In genomic region chr7:26864309-26865093, GRCh38 we compare ENCODE assay signal across 1 cellular context.
TF ChIP-seq lines count a peak whose summit lies in the region.

TSS of gene SKAP2 (minus strand) at chr7:26864590. CDS start at chr7:26864429, 161 bp downstream.

TF ChIP-seq in K562, 482 proteins besides CTCF, POLR2A, EP300 and RAD21 (continued from another document and continues in another):
- TF ChIP-seq BRF1 (IDR thresholded peaks at IDR 0.05; ENCODE audit: borderline replicate concordance, extremely low read depth, insufficient read length) (no peak), BRCA1 (IDR thresholded peaks at IDR 0.05) (no peak), BRCA1 (CRISPR knock-in tag; IDR thresholded peaks at IDR 0.05) (no peak), PRPF4 (IDR thresholded peaks at IDR 0.05; ENCODE audit: insufficient read depth, low read depth, low read length, poor library complexity, severe bottlenecking) (no peak), CBX1 (IDR thresholded peaks at IDR 0.05; ENCODE audit: low read depth) (no peak), ZNF140 (CRISPR knock-in tag; IDR thresholded peaks at IDR 0.05) (no peak), NFYB (IDR thresholded peaks at IDR 0.05; ENCODE audit: extremely low read depth, insufficient read length) (no peak), HMBOX1 (IDR thresholded peaks at IDR 0.05) (no peak), ARID1B (IDR thresholded peaks at IDR 0.05) (no peak), CREBBP (IDR thresholded peaks at IDR 0.05; ENCODE audit: low read depth, low read length) (no peak), RBBP5 (IDR thresholded peaks at IDR 0.05; ENCODE audit: borderline replicate concordance, insufficient read depth, low read length, poor library complexity, severe bottlenecking) (peak; percentile 48), FOXJ3 (CRISPR knock-in tag; IDR thresholded peaks at IDR 0.05) (no peak), ZNF324 (CRISPR knock-in tag; IDR thresholded peaks at IDR 0.05) (no peak), ETV5 (CRISPR knock-in tag; IDR thresholded peaks at IDR 0.05; ENCODE audit: low read depth) (no peak), CLOCK (CRISPR knock-in tag; IDR thresholded peaks at IDR 0.05; ENCODE audit: borderline replicate concordance) (no peak), NFE2L1 (tag; IDR thresholded peaks at IDR 0.05; ENCODE audit: borderline replicate concordance, low read depth) (no peak), TGIF2 (CRISPR knock-in tag; IDR thresholded peaks at IDR 0.05) (no peak), MAZ (CRISPR knock-in tag; conservative IDR thresholded peaks at IDR 0.05 in 1 of 2, IDR thresholded peaks at IDR 0.05 in 1 of 2) (peak; percentile 36 to 81; a peak in 3 of 4 replicates), ZNF77 (CRISPR knock-in tag; IDR thresholded peaks at IDR 0.05) (no peak), MTF1 (CRISPR knock-in tag; IDR thresholded peaks at IDR 0.05; ENCODE audit: borderline replicate concordance) (no peak), DIDO1 (tag; IDR thresholded peaks at IDR 0.05; ENCODE audit: low read depth) (peak; percentile 54; the same call in 1 of the 2 replicates), ZNF589 (CRISPR knock-in tag; IDR thresholded peaks at IDR 0.05; ENCODE audit: low read depth) (peak; percentile 70; the same call in 1 of the 2 replicates), SOX6 (IDR thresholded peaks at IDR 0.05) (peak; percentile 58; the same call in 1 of the 2 replicates), DDX20 (tag; IDR thresholded peaks at IDR 0.05; ENCODE audit: low read depth) (no peak), RUNX1 (IDR thresholded peaks at IDR 0.05; ENCODE audit: low read depth) (no peak), FOXM1 (IDR thresholded peaks at IDR 0.05; ENCODE audit: low read depth) (peak; percentile 48; the same call in 1 of the 2 replicates), FOXM1 (CRISPR knock-in tag; IDR thresholded peaks at IDR 0.05; ENCODE audit: low read depth) (no peak), SMARCA5 (IDR thresholded peaks at IDR 0.05) (0 out of 2 replicates have a peak, but pooled peaks have one; percentile 6), FOXP1 (CRISPR knock-in tag; IDR thresholded peaks at IDR 0.05) (no peak), PRMT5 (CRISPR knock-in tag; IDR thresholded peaks at IDR 0.05) (no peak), TRIM24 (IDR thresholded peaks at IDR 0.05) (0 out of 4 replicates have a peak, but pooled peaks of 1 of the 2 experiments have one; percentile 3), ZNF124 (CRISPR knock-in tag; IDR thresholded peaks at IDR 0.05) (no peak), HIVEP1 (CRISPR knock-in tag; IDR thresholded peaks at IDR 0.05) (no peak), NELFE (IDR thresholded peaks at IDR 0.05; ENCODE audit: insufficient read depth, insufficient read length) (no peak), EHMT2 (IDR thresholded peaks at IDR 0.05) (peak; percentile 92), E2F1 (CRISPR knock-in tag; IDR thresholded peaks at IDR 0.05) (no peak), HLTF (IDR thresholded peaks at IDR 0.05) (no peak), SIX5 (IDR thresholded peaks at IDR 0.05; ENCODE audit: borderline replicate concordance in 1 of 2, insufficient read depth in 1 of 2, low read depth in 1 of 2, low read length in 2 of 2) (no peak), HDAC2 (IDR thresholded peaks at IDR 0.05) (no peak; the same call in 1 of the 2 replicates), STAT5A (IDR thresholded peaks at IDR 0.05; ENCODE audit: borderline replicate concordance, low read length) (no peak), ZNF12 (CRISPR knock-in tag; IDR thresholded peaks at IDR 0.05) (no peak), ZNF584 (CRISPR knock-in tag; IDR thresholded peaks at IDR 0.05; ENCODE audit: low read depth) (no peak), ZNF184 (CRISPR knock-in tag; IDR thresholded peaks at IDR 0.05) (no peak), KAT8 (IDR thresholded peaks at IDR 0.05; ENCODE audit: low read depth) (0 out of 2 replicates have a peak, but pooled peaks have one; percentile 28), DMBX1 (CRISPR knock-in tag; IDR thresholded peaks at IDR 0.05; ENCODE audit: borderline replicate concordance) (no peak; the same call in 1 of the 2 replicates), ELF1 (tag; IDR thresholded peaks at IDR 0.05) (peak; percentile 81), ZNF830 (CRISPR knock-in tag; IDR thresholded peaks at IDR 0.05) (no peak), ZBTB9 (CRISPR knock-in tag; IDR thresholded peaks at IDR 0.05) (peak; percentile 25; the same call in 1 of the 2 replicates), SP2 (IDR thresholded peaks at IDR 0.05; ENCODE audit: extremely low read depth, low read depth, low read length, poor library complexity, severe bottlenecking) (no peak), RBM17 (IDR thresholded peaks at IDR 0.05; ENCODE audit: borderline replicate concordance, low read depth, low read length) (no peak), HDAC6 (IDR thresholded peaks at IDR 0.05; ENCODE audit: low read depth, low read length) (no peak)
- TF ChIP-seq, protein P1, sequence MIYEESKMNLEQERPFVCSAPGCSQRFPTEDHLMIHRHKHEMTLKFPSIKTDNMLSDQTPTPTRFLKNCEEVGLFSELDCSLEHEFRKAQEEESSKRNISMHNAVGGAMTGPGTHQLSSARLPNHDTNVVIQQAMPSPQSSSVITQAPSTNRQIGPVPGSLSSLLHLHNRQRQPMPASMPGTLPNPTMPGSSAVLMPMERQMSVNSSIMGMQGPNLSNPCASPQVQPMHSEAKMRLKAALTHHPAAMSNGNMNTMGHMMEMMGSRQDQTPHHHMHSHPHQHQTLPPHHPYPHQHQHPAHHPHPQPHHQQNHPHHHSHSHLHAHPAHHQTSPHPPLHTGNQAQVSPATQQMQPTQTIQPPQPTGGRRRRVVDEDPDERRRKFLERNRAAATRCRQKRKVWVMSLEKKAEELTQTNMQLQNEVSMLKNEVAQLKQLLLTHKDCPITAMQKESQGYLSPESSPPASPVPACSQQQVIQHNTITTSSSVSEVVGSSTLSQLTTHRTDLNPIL (CRISPR knock-in tag; IDR thresholded peaks at IDR 0.05), result no peak
- TF ChIP-seq, protein P2, sequence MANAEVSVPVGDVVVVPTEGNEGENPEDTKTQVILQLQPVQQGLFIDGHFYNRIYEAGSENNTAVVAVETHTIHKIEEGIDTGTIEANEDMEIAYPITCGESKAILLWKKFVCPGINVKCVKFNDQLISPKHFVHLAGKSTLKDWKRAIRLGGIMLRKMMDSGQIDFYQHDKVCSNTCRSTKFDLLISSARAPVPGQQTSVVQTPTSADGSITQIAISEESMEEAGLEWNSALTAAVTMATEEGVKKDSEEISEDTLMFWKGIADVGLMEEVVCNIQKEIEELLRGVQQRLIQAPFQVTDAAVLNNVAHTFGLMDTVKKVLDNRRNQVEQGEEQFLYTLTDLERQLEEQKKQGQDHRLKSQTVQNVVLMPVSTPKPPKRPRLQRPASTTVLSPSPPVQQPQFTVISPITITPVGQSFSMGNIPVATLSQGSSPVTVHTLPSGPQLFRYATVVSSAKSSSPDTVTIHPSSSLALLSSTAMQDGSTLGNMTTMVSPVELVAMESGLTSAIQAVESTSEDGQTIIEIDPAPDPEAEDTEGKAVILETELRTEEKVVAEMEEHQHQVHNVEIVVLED (CRISPR knock-in tag; IDR thresholded peaks at IDR 0.05), result peak; percentile 61
- TF ChIP-seq, protein P3, sequence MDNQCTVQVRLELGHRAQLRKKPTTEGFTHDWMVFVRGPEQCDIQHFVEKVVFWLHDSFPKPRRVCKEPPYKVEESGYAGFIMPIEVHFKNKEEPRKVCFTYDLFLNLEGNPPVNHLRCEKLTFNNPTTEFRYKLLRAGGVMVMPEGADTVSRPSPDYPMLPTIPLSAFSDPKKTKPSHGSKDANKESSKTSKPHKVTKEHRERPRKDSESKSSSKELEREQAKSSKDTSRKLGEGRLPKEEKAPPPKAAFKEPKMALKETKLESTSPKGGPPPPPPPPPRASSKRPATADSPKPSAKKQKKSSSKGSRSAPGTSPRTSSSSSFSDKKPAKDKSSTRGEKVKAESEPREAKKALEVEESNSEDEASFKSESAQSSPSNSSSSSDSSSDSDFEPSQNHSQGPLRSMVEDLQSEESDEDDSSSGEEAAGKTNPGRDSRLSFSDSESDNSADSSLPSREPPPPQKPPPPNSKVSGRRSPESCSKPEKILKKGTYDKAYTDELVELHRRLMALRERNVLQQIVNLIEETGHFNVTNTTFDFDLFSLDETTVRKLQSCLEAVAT (IDR thresholded peaks at IDR 0.05), result peak in 1 of 2 experiments; percentile 41; a peak in 1 of 4 replicates
- TF ChIP-seq, protein P4, sequence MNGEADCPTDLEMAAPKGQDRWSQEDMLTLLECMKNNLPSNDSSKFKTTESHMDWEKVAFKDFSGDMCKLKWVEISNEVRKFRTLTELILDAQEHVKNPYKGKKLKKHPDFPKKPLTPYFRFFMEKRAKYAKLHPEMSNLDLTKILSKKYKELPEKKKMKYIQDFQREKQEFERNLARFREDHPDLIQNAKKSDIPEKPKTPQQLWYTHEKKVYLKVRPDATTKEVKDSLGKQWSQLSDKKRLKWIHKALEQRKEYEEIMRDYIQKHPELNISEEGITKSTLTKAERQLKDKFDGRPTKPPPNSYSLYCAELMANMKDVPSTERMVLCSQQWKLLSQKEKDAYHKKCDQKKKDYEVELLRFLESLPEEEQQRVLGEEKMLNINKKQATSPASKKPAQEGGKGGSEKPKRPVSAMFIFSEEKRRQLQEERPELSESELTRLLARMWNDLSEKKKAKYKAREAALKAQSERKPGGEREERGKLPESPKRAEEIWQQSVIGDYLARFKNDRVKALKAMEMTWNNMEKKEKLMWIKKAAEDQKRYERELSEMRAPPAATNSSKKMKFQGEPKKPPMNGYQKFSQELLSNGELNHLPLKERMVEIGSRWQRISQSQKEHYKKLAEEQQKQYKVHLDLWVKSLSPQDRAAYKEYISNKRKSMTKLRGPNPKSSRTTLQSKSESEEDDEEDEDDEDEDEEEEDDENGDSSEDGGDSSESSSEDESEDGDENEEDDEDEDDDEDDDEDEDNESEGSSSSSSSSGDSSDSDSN (IDR thresholded peaks at IDR 0.05; ENCODE audit: borderline replicate concordance in 1 of 2, low read depth in 2 of 2, low read length in 2 of 2), result no peak; a peak in 1 of 4 replicates
- TF ChIP-seq, protein P5, sequence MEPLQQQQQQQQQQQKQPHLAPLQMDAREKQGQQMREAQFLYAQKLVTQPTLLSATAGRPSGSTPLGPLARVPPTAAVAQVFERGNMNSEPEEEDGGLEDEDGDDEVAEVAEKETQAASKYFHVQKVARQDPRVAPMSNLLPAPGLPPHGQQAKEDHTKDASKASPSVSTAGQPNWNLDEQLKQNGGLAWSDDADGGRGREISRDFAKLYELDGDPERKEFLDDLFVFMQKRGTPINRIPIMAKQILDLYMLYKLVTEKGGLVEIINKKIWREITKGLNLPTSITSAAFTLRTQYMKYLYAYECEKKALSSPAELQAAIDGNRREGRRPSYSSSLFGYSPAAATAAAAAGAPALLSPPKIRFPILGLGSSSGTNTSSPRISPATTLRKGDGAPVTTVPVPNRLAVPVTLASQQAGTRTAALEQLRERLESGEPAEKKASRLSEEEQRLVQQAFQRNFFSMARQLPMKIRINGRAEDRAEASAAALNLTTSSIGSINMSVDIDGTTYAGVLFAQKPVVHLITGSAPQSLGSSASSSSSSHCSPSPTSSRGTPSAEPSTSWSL (CRISPR knock-in tag; IDR thresholded peaks at IDR 0.05; ENCODE audit: borderline replicate concordance), result no peak
